Comparison of ENCODE assay signal across 14 cellular contexts in genomic region chr19:7368456-7368855, GRCh38. TPM values are rescaled to one million over a fixed set of nuclear protein-coding genes. Genes with fewer than 3 reads are reported as not detected.
DNase-seq lines count a peak whose midpoint lies in the region; ATAC-seq lines count a peak whose summit lies in the region.
"Had no signal": no experiment of that assay in that cellular context is flagged by ENCODE, and none has a peak within 500 bp of the region (broad histone marks: within the 10 kb centered on the region; RNA-seq: fewer than 3 reads in every experiment).

No MANE protein-coding gene starts in this region.

- no peak for ATAC-seq in activated naive CD4-positive, alpha-beta T cell treated with anti-CD3 and anti-CD28 coated beads, Interleukin-2, amount 50 U/mL, for 72 hours
- ATAC-seq in activated CD8-positive, alpha-beta memory T cell treated with anti-CD3 and anti-CD28 coated beads, Interleukin-2, amount 10 ng/mL, durations not matched to agents 7 days and 5 days, result no peak

- no peak for DNase-seq in activated T-cell treated with anti-CD3 and anti-CD28 coated beads, Interleukin-2, amount 50 U/mL, for 24 hours
- no peak for DNase-seq in activated T-cell treated with anti-CD3 and anti-CD28 coated beads, Interleukin-2, amount 50 U/mL, for 1 hour
- no peak for DNase-seq in activated naive CD4-positive, alpha-beta T cell treated with anti-CD3 and anti-CD28 coated beads, Interleukin-2, amount 50 U/mL, for 72 hours (ENCODE audit: low spot score in 2 of 2)
- no peak for DNase-seq in activated effector memory CD4-positive, alpha-beta T cell treated with Interleukin-2 at 50 U/mL for 16 hours
- no peak for DNase-seq in activated CD8-positive, alpha-beta memory T cell treated with anti-CD3 and anti-CD28 coated beads, Interleukin-2, amount 10 ng/mL, durations not matched to agents 7 days and 5 days
- no peak for DNase-seq in NCI-H2029 treated with DMSO at 0.1 percent for 48 hours (lab: John Stamatoyannopoulos, UW)
- DNase-seq: activated CD4-positive, alpha-beta T cell treated with anti-CD3 and anti-CD28 coated beads, Interleukin-2, amount 50 U/mL, for 4 hours; amniotic stem cell; dermis blood vessel endothelial cell; NCI-H2081 treated with DMSO at 0.1 percent for 48 hours; SW 1271 had no signal

- no peaks in the 10 kb centered on the region for H3K27me3 ChIP-seq in muscle layer of colon (ENCODE audit: control insufficient read depth in 1 of 2, insufficient read depth in 2 of 2, low read length in 2 of 2)
- H3K27me3 ChIP-seq in stomach smooth muscle (ENCODE audit: control insufficient read depth in 1 of 2, insufficient read depth in 2 of 2, low read length in 2 of 2), result no peaks in the 10 kb centered on the region

- H3K9ac ChIP-seq in muscle layer of colon (ENCODE audit: low read length) (no peak overlapping the region), stomach smooth muscle (ENCODE audit: low read length in 2 of 2) (peak overlapping the region; percentile 36 to 76)

- H3K9me3 Mint-ChIP-seq in activated T-cell treated with anti-CD3 and anti-CD28 coated beads, Interleukin-2, amount 50 U/mL, for 24 hours, result no peaks in the 10 kb centered on the region
- peaks cover 0 to 1% of the 10 kb centered on the region in 2 donors for H3K9me3 Mint-ChIP-seq in activated naive CD4-positive, alpha-beta T cell treated with anti-CD3 and anti-CD28 coated beads, Interleukin-2, amount 50 U/mL, for 72 hours
- no peaks in the 10 kb centered on the region for H3K9me3 Mint-ChIP-seq in activated CD8-positive, alpha-beta memory T cell treated with anti-CD3 and anti-CD28 coated beads, Interleukin-2, amount 10 ng/mL, durations not matched to agents 7 days and 5 days (ENCODE audit: low read depth)

- CTCF ChIA-PET in activated CD8-positive, alpha-beta memory T cell treated with anti-CD3 and anti-CD28 coated beads, Interleukin-2, amount 10 ng/mL, durations not matched to agents 7 days and 5 days (lab: Charles Lee), result interaction anchor here (2.3 kb wide), 1 partner anchor 301 kb away, joined by 6 read pairs; no protein-coding TSS in a partner anchor

- H3K27ac ChIP-seq in muscle layer of colon (ENCODE audit: low read depth, low read length), result peak overlapping the region; percentile 90
- H3K27ac ChIP-seq in stomach smooth muscle (ENCODE audit: low read length), result peak overlapping the region; percentile 93

- H3K36me3 Mint-ChIP-seq in activated T-cell treated with anti-CD3 and anti-CD28 coated beads, Interleukin-2, amount 50 U/mL, for 24 hours (ENCODE audit: low read depth), result peaks cover 63% of the 10 kb centered on the region
- peaks cover 0 to 7% of the 10 kb centered on the region in 2 donors for H3K36me3 Mint-ChIP-seq in activated naive CD4-positive, alpha-beta T cell treated with anti-CD3 and anti-CD28 coated beads, Interleukin-2, amount 50 U/mL, for 72 hours
- H3K36me3 Mint-ChIP-seq in activated CD8-positive, alpha-beta memory T cell treated with anti-CD3 and anti-CD28 coated beads, Interleukin-2, amount 10 ng/mL, durations not matched to agents 7 days and 5 days, result peaks cover 10% of the 10 kb centered on the region

- no peak overlapping the region for H3K4me3 Mint-ChIP-seq in activated T-cell treated with anti-CD3 and anti-CD28 coated beads, Interleukin-2, amount 50 U/mL, for 24 hours
- no peak overlapping the region for H3K4me3 Mint-ChIP-seq in activated CD8-positive, alpha-beta memory T cell treated with anti-CD3 and anti-CD28 coated beads, Interleukin-2, amount 10 ng/mL, durations not matched to agents 7 days and 5 days

- peaks cover 43% of the 10 kb centered on the region for H3K4me1 ChIP-seq in muscle layer of colon (ENCODE audit: insufficient read depth, low read length)
- peaks cover 46% of the 10 kb centered on the region for H3K4me1 ChIP-seq in stomach smooth muscle (ENCODE audit: control insufficient read depth, insufficient read depth, low read length)
- H3K4me1 ChIP-seq: A549 had no signal

- peak overlapping the region; percentile 79 for H3K27ac Mint-ChIP-seq in activated T-cell treated with anti-CD3 and anti-CD28 coated beads, Interleukin-2, amount 50 U/mL, for 24 hours
- peak overlapping the region; percentile 32 to 81 for H3K27ac Mint-ChIP-seq in activated naive CD4-positive, alpha-beta T cell treated with anti-CD3 and anti-CD28 coated beads, Interleukin-2, amount 50 U/mL, for 72 hours
- H3K27ac Mint-ChIP-seq in activated CD8-positive, alpha-beta memory T cell treated with anti-CD3 and anti-CD28 coated beads, Interleukin-2, amount 10 ng/mL, durations not matched to agents 7 days and 5 days, result no peak overlapping the region

- H3K4me3 ChIP-seq in muscle layer of colon (ENCODE audit: low read depth in 1 of 2, low read length in 2 of 2), result no peak overlapping the region
- H3K4me3 ChIP-seq in stomach smooth muscle (ENCODE audit: low read length in 2 of 2), result peak overlapping the region in 1 of 2 donors; percentile 40
- H3K4me3 ChIP-seq: A549 had no signal

- H3K9me3 ChIP-seq in muscle layer of colon (ENCODE audit: low read length) (no peaks in the 10 kb centered on the region), stomach smooth muscle (ENCODE audit: control insufficient read depth in 2 of 2, low read length in 2 of 2) (no peaks in the 10 kb centered on the region)
- H3K9me3 ChIP-seq: A549 had no signal

- peaks cover 9% of the 10 kb centered on the region for H3K36me3 ChIP-seq in muscle layer of colon (ENCODE audit: insufficient read depth, low read length)
- H3K36me3 ChIP-seq in stomach smooth muscle (ENCODE audit: control insufficient read depth in 2 of 2, insufficient read depth in 2 of 2, low read length in 2 of 2), result peaks cover 6% of the 10 kb centered on the region in 2 donors

- H3K27me3 Mint-ChIP-seq in activated T-cell treated with anti-CD3 and anti-CD28 coated beads, Interleukin-2, amount 50 U/mL, for 24 hours, result no peaks in the 10 kb centered on the region
- no peaks in the 10 kb centered on the region for H3K27me3 Mint-ChIP-seq in activated CD8-positive, alpha-beta memory T cell treated with anti-CD3 and anti-CD28 coated beads, Interleukin-2, amount 10 ng/mL, durations not matched to agents 7 days and 5 days

- peaks cover 12% of the 10 kb centered on the region for H3K4me1 Mint-ChIP-seq in activated T-cell treated with anti-CD3 and anti-CD28 coated beads, Interleukin-2, amount 50 U/mL, for 24 hours (ENCODE audit: low read depth)
- H3K4me1 Mint-ChIP-seq in activated CD8-positive, alpha-beta memory T cell treated with anti-CD3 and anti-CD28 coated beads, Interleukin-2, amount 10 ng/mL, durations not matched to agents 7 days and 5 days, result peaks cover 4% of the 10 kb centered on the region

RNA-seq across cellular contexts. Expression of gene ARHGEF18, which starts 19.7 kb away (rescaled TPM):
- total RNA-seq in activated naive CD4-positive, alpha-beta T cell treated with anti-CD3 and anti-CD28 coated beads, Interleukin-2, amount 50 U/mL, for 72 hours, result 10 to 100 TPM; 30.1 to 36.0 TPM
- total RNA-seq in activated CD8-positive, alpha-beta memory T cell treated with anti-CD3 and anti-CD28 coated beads, Interleukin-2, amount 10 ng/mL, durations not matched to agents 7 days and 5 days, result 10 to 100 TPM; 43.6 to 56.4 TPM
